Comparison of ENCODE assay signal across 1 cellular context in the genomic region with DNA sequence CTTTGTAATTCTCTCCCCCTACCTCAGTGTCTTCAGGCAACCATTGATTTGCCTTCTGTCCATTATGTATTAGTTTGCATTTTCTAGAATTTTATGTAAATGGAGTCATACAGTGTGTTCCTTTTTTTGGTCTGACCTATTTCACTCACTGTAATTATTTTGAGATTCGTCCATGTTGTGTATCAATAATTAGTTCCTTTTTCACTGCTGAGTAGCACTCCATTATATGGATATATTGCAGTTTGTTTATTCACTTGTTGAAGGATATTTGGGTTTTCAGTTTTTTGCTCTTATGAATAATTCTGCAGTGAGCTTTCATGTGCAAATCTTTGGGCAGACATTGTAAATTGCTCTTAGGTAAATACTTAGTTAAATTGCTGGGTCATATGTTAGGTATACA.
TF ChIP-seq lines count a peak whose summit lies in the region.

No MANE protein-coding gene starts in this region.

TF ChIP-seq in HEK293, 187 proteins besides CTCF, POLR2A, EP300 and RAD21 (continued from another document):
- no peak for TF ChIP-seq ZNF138 (tag by site-specific recombination; IDR thresholded peaks at IDR 0.05; ENCODE audit: borderline replicate concordance)
- TF ChIP-seq ZNF658 (tag by site-specific recombination; IDR thresholded peaks at IDR 0.05), result no peak
